In the genomic region with DNA sequence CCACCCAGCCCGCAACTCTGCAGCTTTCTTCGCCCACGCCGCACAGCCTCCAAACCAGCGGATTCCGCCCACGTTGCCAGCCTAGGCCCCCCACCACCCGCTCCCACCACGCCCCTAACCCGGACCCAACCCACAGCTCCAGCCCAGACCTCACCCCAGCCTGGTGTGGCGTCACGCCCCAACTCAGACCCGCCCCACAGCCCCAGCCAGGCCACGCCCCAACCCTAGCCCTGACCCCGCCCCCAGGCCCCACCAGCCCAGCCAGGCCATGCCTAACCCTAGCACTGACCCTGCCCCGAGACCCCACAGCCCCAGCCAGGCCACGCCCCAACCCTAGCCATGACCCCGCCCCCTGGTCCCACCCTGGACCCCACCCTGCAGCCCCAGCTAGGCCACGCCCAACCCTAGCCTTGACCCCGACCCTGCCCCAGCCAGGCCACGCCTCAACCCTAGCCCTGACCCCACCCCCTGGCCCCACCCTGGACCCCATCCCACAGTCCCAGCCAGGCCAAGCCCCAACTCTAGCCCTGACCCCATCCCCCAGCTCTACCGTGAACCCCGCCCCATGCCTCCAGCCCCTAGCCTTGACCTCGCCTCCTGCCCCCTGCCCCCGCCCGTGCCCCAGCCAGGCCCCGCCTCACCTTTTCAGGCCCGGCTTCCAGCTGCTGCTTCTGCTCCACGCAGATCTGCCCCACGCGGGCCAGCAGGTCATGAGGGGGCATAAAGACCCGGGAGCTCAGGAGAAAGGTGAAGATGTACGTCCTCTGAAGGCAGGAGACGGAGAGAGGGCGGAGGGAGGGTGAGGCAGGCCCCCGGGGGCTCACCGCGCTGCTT, we compare ENCODE assay signal across 8 cellular contexts.
DNase-seq lines count a peak whose midpoint lies in the region; ATAC-seq and TF ChIP-seq lines count a peak whose summit lies in the region.

No MANE protein-coding gene starts in this region.

- H3K36me3 Mint-ChIP-seq in Calu3 (ENCODE audit: insufficient read depth, unreplicated experiment) = no peaks in the 10 kb centered on the region
- H3K36me3 Mint-ChIP-seq in progenitor cell of endocrine pancreas (ENCODE audit: insufficient read depth) = no peaks in the 10 kb centered on the region

- intact Hi-C loops in Calu3 (cut with micrococcal nuclease; ENCODE audit: unreplicated experiment) = no loop called here

- DNase-seq in Calu3 (peak; percentile 41), foreskin fibroblast (peak in 1 of 2 donors; percentile 23), progenitor cell of endocrine pancreas (ENCODE audit: low spot score, unreplicated experiment) (peak; percentile 26), SIG-M5 treated with dmso at 0.1 percent for 504 hours (lab: John Stamatoyannopoulos, UW; ENCODE audit: unreplicated experiment) (no peak), NCI-H446 (lab: John Stamatoyannopoulos, UW) (no peak)
- peak; percentile 68 for DNase-seq in activated CD8-positive, alpha-beta memory T cell treated with anti-CD3 and anti-CD28 coated beads for 24 hours

- no peak for TF ChIP-seq CTCF in Calu3 (IDR thresholded peaks at IDR 0.05; ENCODE audit: unreplicated experiment)
- no peak for TF ChIP-seq CTCF in foreskin fibroblast (IDR thresholded peaks at IDR 0.05; ENCODE audit: low read depth, low read length)
- no peak for TF ChIP-seq CTCF in progenitor cell of endocrine pancreas (IDR thresholded peaks at IDR 0.05; ENCODE audit: unreplicated experiment)

- CTCF ChIA-PET in Calu3 (lab: Charles Lee) = interaction anchor here (0.5 to 1.5 kb wide), 6 partner anchors 15 to 207 kb away, joined by 3 to 6 read pairs (median 4); a partner anchor contains a TSS

- H3K4me1 Mint-ChIP-seq in Calu3 (ENCODE audit: low read depth, unreplicated experiment) (no peaks in the 10 kb centered on the region), progenitor cell of endocrine pancreas (ENCODE audit: low read depth) (peaks cover 2% of the 10 kb centered on the region)

- H3K27me3 Mint-ChIP-seq in Calu3 (ENCODE audit: unreplicated experiment) = no peaks in the 10 kb centered on the region
- H3K27me3 Mint-ChIP-seq in progenitor cell of endocrine pancreas = peaks cover 3% of the 10 kb centered on the region

- H3K4me3 ChIP-seq in foreskin fibroblast (ENCODE audit: low read depth in 1 of 2, low read length in 2 of 2) = peak overlapping the region; percentile 38 to 53

- H3K4me3 Mint-ChIP-seq in Calu3 (ENCODE audit: low read depth, unreplicated experiment) = peak overlapping the region; percentile 69
- peak overlapping the region; percentile 58 for H3K4me3 Mint-ChIP-seq in progenitor cell of endocrine pancreas (ENCODE audit: low read depth)

- ATAC-seq in HG02852 (IDR thresholded peaks at IDR 0.05; ENCODE audit: unreplicated experiment) (peak; percentile 24), HG03565 (IDR thresholded peaks at IDR 0.05; ENCODE audit: unreplicated experiment) (no peak)

- H3K27ac Mint-ChIP-seq in Calu3 (ENCODE audit: unreplicated experiment) = no peak overlapping the region
- no peak overlapping the region for H3K27ac Mint-ChIP-seq in progenitor cell of endocrine pancreas

- H3K9me3 Mint-ChIP-seq in Calu3 (ENCODE audit: low read depth, unreplicated experiment) (no peaks in the 10 kb centered on the region), progenitor cell of endocrine pancreas (ENCODE audit: low read depth) (no peaks in the 10 kb centered on the region)

- no TSS peak for BruUV-seq in Calu3 (replicated peaks; lab: Mats Ljungman, UMichigan)

Comparison
In these comparisons a context has a peak if more than half of its experiments do, and no peak if none do; other contexts are left out.
1. DNase-seq: peak in Calu3 (single experiment), activated CD8-positive, alpha-beta memory T cell treated with anti-CD3 and anti-CD28 coated beads for 24 hours (single experiment) and progenitor cell of endocrine pancreas (single experiment); none in SIG-M5 treated with dmso at 0.1 percent for 504 hours (single experiment) and NCI-H446 (0 of 2).